Comparison of ENCODE assay signal across 12 cellular contexts in genomic region chr21:32426592-32427051, GRCh38. TPM values are rescaled to one million over a fixed set of nuclear protein-coding genes. Genes with fewer than 3 reads are reported as not detected.
DNase-seq lines count a peak whose midpoint lies in the region; ATAC-seq, FAIRE-seq and TF ChIP-seq lines count a peak whose summit lies in the region.
"Had no signal": no experiment of that assay in that cellular context is flagged by ENCODE, and none has a peak within 500 bp of the region (broad histone marks: within the 10 kb centered on the region; RNA-seq: fewer than 3 reads in every experiment).

No MANE protein-coding gene starts in this region.

- peak; percentile 53 to 54 for ATAC-seq in left cardiac atrium

- intact Hi-C loops in left cardiac atrium (cut with DNase I), result no loop called here

- DNase-seq in HT1080 (ENCODE audit: low read depth) (peak; percentile 78), bronchial epithelial cell (ENCODE audit: low read depth) (peak; percentile 60), left cardiac atrium (no peak), substantia nigra (lab: John Stamatoyannopoulos, UW) (peak in 23 of 49 donors; percentile 5 to 60 (median 23)), KBM-7 (no peak), NCI-H2171 (lab: John Stamatoyannopoulos, UW) (no peak), DMS153 (lab: John Stamatoyannopoulos, UW) (no peak)
- no peak for DNase-seq in stimulated activated CD4-positive, alpha-beta T cell treated with anti-CD3 and anti-CD28 coated beads, Interleukin-2, amount 100 ng/mL, for 48 hours
- DNase-seq: activated CD8-positive, alpha-beta memory T cell treated with anti-CD3 and anti-CD28 coated beads, Interleukin-2, amount 50 U/mL, for 48 hours; Calu3 had no signal

- peak overlapping the region; percentile 86 for H3K27ac ChIP-seq in substantia nigra (ENCODE audit: low read depth, low read length, poor library complexity, severe bottlenecking)

- no peak for TF ChIP-seq CTCF in bronchial epithelial cell (IDR thresholded peaks at IDR 0.05; ENCODE audit: insufficient read depth, low read length, severe bottlenecking)

- no peak overlapping the region for H3K4me3 ChIP-seq in bronchial epithelial cell (ENCODE audit: low read depth, low read length)

- H3K36me3 ChIP-seq in bronchial epithelial cell (ENCODE audit: control insufficient read depth, insufficient read depth, low read length), result no peaks in the 10 kb centered on the region

- no peaks in the 10 kb centered on the region for H3K27me3 ChIP-seq in bronchial epithelial cell (ENCODE audit: control insufficient read depth, insufficient read depth, low read length)

- in situ Hi-C loops in KBM-7 (cut with MboI; ENCODE audit: low pct_unique_long_range_greater_than_20kb, low sequenced_read_pairs), result no loop called here

- FAIRE-seq in bronchial epithelial cell (lab: Jason Lieb, UNC), result no peak
- FAIRE-seq: GM12891, TTC549 had no signal

RNA-seq across cellular contexts. Expression of gene EVA1C, which starts 14.1 kb away (rescaled TPM):
- total RNA-seq in HT1080 (2014; rRNA removed; shearing (Covaris generic)), result not detected in 2 replicates
- 0.34 and 0.87 TPM in 2 replicates for polyA plus RNA-seq in HT1080 (2015; cell fraction: cytosol; rRNA removed)
- polyA plus RNA-seq in HT1080 (2015; cell fraction: nucleus; rRNA removed), result 1.2 and 2.5 TPM in 2 replicates
- 8.8 and 9.0 TPM in 2 replicates for total RNA-seq in bronchial epithelial cell
- total RNA-seq in left cardiac atrium, result 10 to 100 TPM; 22.1 to 52.8 TPM

RNA-seq across cellular contexts. Expression of gene URB1, which starts 33.8 kb away (rescaled TPM):
- total RNA-seq in HT1080 (2014; rRNA removed; shearing (Covaris generic)), result 38.1 and 38.8 TPM in 2 replicates
- polyA plus RNA-seq in HT1080 (2015; cell fraction: cytosol; rRNA removed), result 11.8 and 14.1 TPM in 2 replicates
- polyA plus RNA-seq in HT1080 (2015; cell fraction: nucleus; rRNA removed), result 80.0 and 83.5 TPM in 2 replicates
- 19.3 and 22.4 TPM in 2 replicates for total RNA-seq in bronchial epithelial cell
- 10 to 100 TPM in 1 of 2 donors, 1 to 10 TPM in 1; 8.5 to 13.5 TPM for total RNA-seq in left cardiac atrium

Comparison
In these comparisons a context has a peak if more than half of its experiments do, and no peak if none do; other contexts are left out.
1. DNase-seq: peak in HT1080 (single experiment) and bronchial epithelial cell (single experiment); none in left cardiac atrium (single experiment), KBM-7 (single experiment), NCI-H2171 (single experiment), DMS153 (single experiment) and stimulated activated CD4-positive, alpha-beta T cell treated with anti-CD3 and anti-CD28 coated beads, Interleukin-2, amount 100 ng/mL, for 48 hours (0 of 2).